ENCODE assay signal across 17 cellular contexts in genomic region chr10:132604686-132605085, GRCh38.
A peak's percentile ranks its signal among the peaks of the same experiment; 100 is the strongest.
DNase-seq lines count a peak whose midpoint lies in the region; ATAC-seq, FAIRE-seq and TF ChIP-seq lines count a peak whose summit lies in the region.
"Had no signal": no experiment of that assay in that cellular context is flagged by ENCODE, and none has a peak within 500 bp of the region (broad histone marks: within the 10 kb centered on the region; RNA-seq: fewer than 3 reads in every experiment).

No MANE protein-coding gene starts in this region.

- DNase-seq in memory B cell (ENCODE audit: low spot score in 2 of 2), result no peak
- DNase-seq in stimulated activated naive B cell treated with anti-CD40 and anti-IgM and Interleukin-4, amounts not matched to agents 10 μg/mL and 1 μg/mL and 100 μg/mL, for 72 hours, result no peak
- no peak for DNase-seq in small intestine
- DNase-seq in activated CD4-positive, alpha-beta T cell treated with anti-CD3 and anti-CD28 coated beads for 48 hours, result no peak
- DNase-seq: CD8-positive, alpha-beta T cell; COR-L47; DMS153; DMS79 treated with DMSO at 0.1 percent for 48 hours; EL; GM23248 had no signal

- TF ChIP-seq CTCF in HEK293 (tag by site-specific recombination; IDR thresholded peaks at IDR 0.05), result no peak

- ATAC-seq in activated T-helper 17 cell treated with anti-CD3 and anti-CD28 coated beads, Interleukin-2, amount 50 U/mL, for 72 hours (replicated peaks), result no peak
- ATAC-seq in memory B cell (ENCODE audit: low read depth), result no peak
- ATAC-seq in stimulated activated naive B cell treated with anti-CD40 and anti-IgM and Interleukin-4, amounts not matched to agents 10 μg/mL and 1 μg/mL and 100 μg/mL, for 72 hours (replicated peaks), result no peak
- ATAC-seq: A549; CD8-positive, alpha-beta T cell had no signal

- H3K27ac Mint-ChIP-seq in activated T-helper 17 cell treated with anti-CD3 and anti-CD28 coated beads, Interleukin-2, amount 50 U/mL, for 72 hours, result peak overlapping the region; percentile 1
- peak overlapping the region; percentile 40 for H3K27ac Mint-ChIP-seq in memory B cell
- H3K27ac Mint-ChIP-seq in stimulated activated naive B cell treated with anti-CD40 and anti-IgM and Interleukin-4, amounts not matched to agents 10 μg/mL and 1 μg/mL and 100 μg/mL, for 72 hours, result peak overlapping the region; percentile 77
- H3K27ac Mint-ChIP-seq: CD14-positive monocyte; CD8-positive, alpha-beta T cell had no signal

- H3K4me1 ChIP-seq in HEK293 (ENCODE audit: control insufficient read depth, insufficient read depth, low read length) (no peaks in the 10 kb centered on the region), small intestine (ENCODE audit: control insufficient read depth in 2 of 2, insufficient read depth in 1 of 2, low read depth in 1 of 2, low read length in 1 of 2) (no peaks in the 10 kb centered on the region)
- H3K4me1 ChIP-seq: A549 had no signal

- H3K9me3 ChIP-seq in HEK293 (ENCODE audit: control insufficient read depth, insufficient read depth, low read depth, low read length) (no peaks in the 10 kb centered on the region), small intestine (ENCODE audit: control insufficient read depth, low read depth) (no peaks in the 10 kb centered on the region)

- peaks cover 5% of the 10 kb centered on the region for H3K9me3 Mint-ChIP-seq in activated T-helper 17 cell treated with anti-CD3 and anti-CD28 coated beads, Interleukin-2, amount 50 U/mL, for 72 hours
- peaks cover 11% of the 10 kb centered on the region for H3K9me3 Mint-ChIP-seq in memory B cell
- peaks cover 11 to 12% of the 10 kb centered on the region in 2 donors for H3K9me3 Mint-ChIP-seq in stimulated activated naive B cell treated with anti-CD40 and anti-IgM and Interleukin-4, amounts not matched to agents 10 μg/mL and 1 μg/mL and 100 μg/mL, for 72 hours

- H3K36me3 Mint-ChIP-seq in activated T-helper 17 cell treated with anti-CD3 and anti-CD28 coated beads, Interleukin-2, amount 50 U/mL, for 72 hours (ENCODE audit: low read depth), result no peaks in the 10 kb centered on the region
- H3K36me3 Mint-ChIP-seq in memory B cell, result peaks cover 25% of the 10 kb centered on the region
- H3K36me3 Mint-ChIP-seq in stimulated activated naive B cell treated with anti-CD40 and anti-IgM and Interleukin-4, amounts not matched to agents 10 μg/mL and 1 μg/mL and 100 μg/mL, for 72 hours, result peaks cover 23 to 28% of the 10 kb centered on the region in 2 donors

- FAIRE-seq in small intestine (lab: Jason Lieb, UNC), result no peak
- FAIRE-seq: A549, D721Med, G401.6, GM12891 had no signal

- no peak overlapping the region for H3K4me3 ChIP-seq in HEK293 (ENCODE audit: low read depth, low read length)
- no peak overlapping the region for H3K4me3 ChIP-seq in small intestine (ENCODE audit: low read depth in 1 of 2, low read length in 2 of 2)
- H3K4me3 ChIP-seq: A549, GM23248 had no signal

- H3K4me1 Mint-ChIP-seq in activated T-helper 17 cell treated with anti-CD3 and anti-CD28 coated beads, Interleukin-2, amount 50 U/mL, for 72 hours, result peaks cover 20% of the 10 kb centered on the region
- peaks cover 32% of the 10 kb centered on the region for H3K4me1 Mint-ChIP-seq in memory B cell
- peaks cover 34 to 52% of the 10 kb centered on the region in 2 donors for H3K4me1 Mint-ChIP-seq in stimulated activated naive B cell treated with anti-CD40 and anti-IgM and Interleukin-4, amounts not matched to agents 10 μg/mL and 1 μg/mL and 100 μg/mL, for 72 hours

- no peak overlapping the region for H3K4me3 Mint-ChIP-seq in activated T-helper 17 cell treated with anti-CD3 and anti-CD28 coated beads, Interleukin-2, amount 50 U/mL, for 72 hours
- H3K4me3 Mint-ChIP-seq in memory B cell, result no peak overlapping the region
- H3K4me3 Mint-ChIP-seq in stimulated activated naive B cell treated with anti-CD40 and anti-IgM and Interleukin-4, amounts not matched to agents 10 μg/mL and 1 μg/mL and 100 μg/mL, for 72 hours, result no peak overlapping the region
- H3K4me3 Mint-ChIP-seq: CD14-positive monocyte; CD8-positive, alpha-beta T cell had no signal

- CTCF ChIA-PET in HEK293 (lab: Yijun Ruan, JAX), result interaction anchor here (1.0 kb wide), 1 partner anchor 146 kb away, joined by 3 read pairs; no protein-coding TSS in a partner anchor

- H3K27me3 ChIP-seq in small intestine (ENCODE audit: control insufficient read depth in 2 of 2, insufficient read depth in 2 of 2, low read length in 2 of 2), result no peaks in the 10 kb centered on the region

- POLR2A ChIA-PET in HEK293 (lab: Yijun Ruan, JAX), result no interaction called here

- H3K27ac ChIP-seq in HEK293 (ENCODE audit: extremely low read depth, low read depth, low read length), result no peak overlapping the region
- no peak overlapping the region for H3K27ac ChIP-seq in small intestine (ENCODE audit: low read depth in 1 of 2, low read length in 1 of 2)
- H3K27ac ChIP-seq: A549, GM23248 had no signal

- WGBS in small intestine, 3 donors, result 86 to 94% (median 87%) methylated on average over 3 of the region's 3 CpGs

- no peaks in the 10 kb centered on the region for H3K27me3 Mint-ChIP-seq in activated T-helper 17 cell treated with anti-CD3 and anti-CD28 coated beads, Interleukin-2, amount 50 U/mL, for 72 hours
- no peaks in the 10 kb centered on the region for H3K27me3 Mint-ChIP-seq in memory B cell
- H3K27me3 Mint-ChIP-seq in stimulated activated naive B cell treated with anti-CD40 and anti-IgM and Interleukin-4, amounts not matched to agents 10 μg/mL and 1 μg/mL and 100 μg/mL, for 72 hours, result no peaks in the 10 kb centered on the region

- no peaks in the 10 kb centered on the region for H3K36me3 ChIP-seq in HEK293 (ENCODE audit: control insufficient read depth in 2 of 2, insufficient read depth in 1 of 2, low read length in 2 of 2)
- H3K36me3 ChIP-seq in small intestine (ENCODE audit: control insufficient read depth in 2 of 2, insufficient read depth in 2 of 2, low read length in 2 of 2), result no peaks in the 10 kb centered on the region

TF ChIP-seq in HEK293, 187 proteins besides CTCF, POLR2A, EP300 and RAD21:
- TF ChIP-seq ZNF623 (tag by site-specific recombination; IDR thresholded peaks at IDR 0.05) (peak; percentile 82), ZFP69B (tag by site-specific recombination; IDR thresholded peaks at IDR 0.05) (no peak)

Comparison
In these comparisons a context has a peak if more than half of its experiments do, and no peak if none do; other contexts are left out.
1. H3K27ac Mint-ChIP-seq: peak in every context shown above with its lines; median percentile 77 in stimulated activated naive B cell treated with anti-CD40 and anti-IgM and Interleukin-4, amounts not matched to agents 10 μg/mL and 1 μg/mL and 100 μg/mL, for 72 hours; 40 in memory B cell; 1 in activated T-helper 17 cell treated with anti-CD3 and anti-CD28 coated beads, Interleukin-2, amount 50 U/mL, for 72 hours.